In genomic region chr15:66700802-66701421, GRCh38 we compare ENCODE assay signal across 8 cellular contexts. TPM values are rescaled to one million over a fixed set of nuclear protein-coding genes. Genes with fewer than 3 reads are reported as not detected.
DNase-seq lines count a peak whose midpoint lies in the region; TF ChIP-seq lines count a peak whose summit lies in the region.

No MANE protein-coding gene starts in this region.

- H3K27me3 ChIP-seq in MM.1S (replicated peaks; ENCODE audit: insufficient read depth, low read length): peaks cover 29% of the 10 kb centered on the region
- H3K27me3 ChIP-seq in SJSA1 (replicated peaks): no peaks in the 10 kb centered on the region

- DNase-seq in DMS53 treated with DMSO at 0.1 percent for 48 hours (lab: John Stamatoyannopoulos, UW; ENCODE audit: unreplicated experiment): peak; percentile 68
- DNase-seq in GOT3 (lab: John Stamatoyannopoulos, UW): peak; percentile 75
- DNase-seq in MM.1S: peak; percentile 93
- peak; percentile 97 for DNase-seq in SJSA1 (ENCODE audit: low read depth in 1 of 2, low spot score in 2 of 2)
- peak; percentile 86 for DNase-seq in activated naive CD4-positive, alpha-beta T cell treated with Interleukin-2 at 50 U/mL for 16 hours
- DNase-seq in germinal center (ENCODE audit: low spot score): peak; percentile 97
- DNase-seq in occipital lobe (lab: John Stamatoyannopoulos, UW): peak; percentile 65
- peak; percentile 46 for DNase-seq in superior temporal gyrus (ENCODE audit: extremely low spot score)

- H3K79me2 ChIP-seq in MM.1S (ENCODE audit: low read length): no peaks in the 10 kb centered on the region

- H3K27ac ChIP-seq in MM.1S (ENCODE audit: low read length) (peak overlapping the region; percentile 1; the same call in 1 of the 2 replicates), SJSA1 (peak overlapping the region; percentile 50)

- no peaks in the 10 kb centered on the region for H4K20me1 ChIP-seq in MM.1S (ENCODE audit: insufficient read depth, low read length)

- H3K36me3 ChIP-seq in MM.1S (replicated peaks; ENCODE audit: insufficient read depth, low read length) (no peaks in the 10 kb centered on the region), SJSA1 (peaks cover 29% of the 10 kb centered on the region)

- H3F3A ChIP-seq in MM.1S (ENCODE audit: insufficient read depth, low read length): peaks cover 12% of the 10 kb centered on the region; the same call in 1 of the 2 replicates

- H3K4me3 ChIP-seq in MM.1S (ENCODE audit: low read length) (peak overlapping the region; percentile 73), SJSA1 (peak overlapping the region; percentile 81)

- peaks cover 4% of the 10 kb centered on the region; the same call in 1 of the 2 replicates for H3K4me1 ChIP-seq in MM.1S (ENCODE audit: low read length)
- peaks cover 41% of the 10 kb centered on the region for H3K4me1 ChIP-seq in SJSA1 (replicated peaks)

- peak overlapping the region; percentile 98 for H2AFZ ChIP-seq in MM.1S (ENCODE audit: low read length)

- H3K9ac ChIP-seq in MM.1S (ENCODE audit: low read length): peak overlapping the region; percentile 50; the same call in 1 of the 2 replicates

- TF ChIP-seq CTCF in MM.1S (IDR thresholded peaks at IDR 0.05; ENCODE audit: low read length): no peak

- H3K4me2 ChIP-seq in MM.1S (ENCODE audit: low read depth, low read length): peak overlapping the region; percentile 100

- H3K9me3 ChIP-seq in MM.1S (replicated peaks; ENCODE audit: insufficient read depth, low read length) (no peaks in the 10 kb centered on the region), SJSA1 (replicated peaks) (no peaks in the 10 kb centered on the region)

- no peaks in the 10 kb centered on the region for H3K9me2 ChIP-seq in MM.1S (replicated peaks; ENCODE audit: insufficient read depth, low read length)

RNA-seq across cellular contexts. Expression of gene SMAD6, which starts 1.1 kb away (rescaled TPM):
- 46.4 and 78.8 TPM in 2 replicates for total RNA-seq in SJSA1 (2014; rRNA removed; shearing (Covaris generic))
- 1.9 TPM for total RNA-seq in occipital lobe

Comparison
In these comparisons a context has a peak if more than half of its experiments do, and no peak if none do; other contexts are left out.
1. Peak in every context shown above with its lines: DNase-seq, H3K4me3 ChIP-seq and H3K27ac ChIP-seq.
2. DNase-seq: peak in every context shown above with its lines; median percentile 97 in SJSA1; 97 in germinal center; 93 in MM.1S; 86 in activated naive CD4-positive, alpha-beta T cell treated with Interleukin-2 at 50 U/mL for 16 hours; 75 in GOT3; 68 in DMS53 treated with DMSO at 0.1 percent for 48 hours; 65 in occipital lobe; 46 in superior temporal gyrus.
3. RNA of gene SMAD6, which starts 1.1 kb away (total RNA-seq): 46.4 to 78.8 TPM in SJSA1; 1.9 TPM in occipital lobe (single experiment); every median in the first group is over 10 times any median in the second.